2 cellular contexts compared by ENCODE assay signal in the genomic region with DNA sequence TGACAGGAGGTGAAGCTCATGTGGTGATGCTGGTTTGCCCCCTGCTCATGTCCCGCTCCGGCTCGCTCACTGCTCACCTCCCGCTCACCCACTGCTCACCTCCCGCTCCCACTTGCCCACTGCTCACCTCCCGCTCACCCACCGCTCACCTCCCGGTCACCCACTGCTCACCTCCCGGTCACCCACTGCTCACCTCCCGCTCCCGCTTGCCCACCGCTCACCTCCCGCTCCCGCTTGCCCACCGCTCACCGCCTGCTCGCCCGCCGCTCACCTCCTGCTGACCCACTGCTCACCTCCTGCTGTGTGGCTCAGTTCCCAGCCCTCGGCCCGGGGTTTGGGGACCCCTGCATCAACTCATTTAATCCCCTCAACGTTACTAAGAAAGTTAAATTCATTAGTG.
TF ChIP-seq lines count a peak whose summit lies in the region.

No MANE protein-coding gene starts in this region.

TF ChIP-seq in GM12878, 131 proteins besides CTCF, POLR2A, EP300 and RAD21:
- TF ChIP-seq, protein P1, sequence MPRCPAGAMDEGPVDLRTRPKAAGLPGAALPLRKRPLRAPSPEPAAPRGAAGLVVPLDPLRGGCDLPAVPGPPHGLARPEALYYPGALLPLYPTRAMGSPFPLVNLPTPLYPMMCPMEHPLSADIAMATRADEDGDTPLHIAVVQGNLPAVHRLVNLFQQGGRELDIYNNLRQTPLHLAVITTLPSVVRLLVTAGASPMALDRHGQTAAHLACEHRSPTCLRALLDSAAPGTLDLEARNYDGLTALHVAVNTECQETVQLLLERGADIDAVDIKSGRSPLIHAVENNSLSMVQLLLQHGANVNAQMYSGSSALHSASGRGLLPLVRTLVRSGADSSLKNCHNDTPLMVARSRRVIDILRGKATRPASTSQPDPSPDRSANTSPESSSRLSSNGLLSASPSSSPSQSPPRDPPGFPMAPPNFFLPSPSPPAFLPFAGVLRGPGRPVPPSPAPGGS (IDR thresholded peaks at IDR 0.05; ENCODE audit: borderline replicate concordance, insufficient read depth, low read depth, low read length, poor library complexity, severe bottlenecking): peak; percentile 86
- TF ChIP-seq JUNB (IDR thresholded peaks at IDR 0.05) (no peak), IRF4 (IDR thresholded peaks at IDR 0.05; ENCODE audit: low read depth, low read length) (no peak), TCF3 (IDR thresholded peaks at IDR 0.05; ENCODE audit: borderline replicate concordance, insufficient read depth, low read depth, low read length) (0 out of 2 replicates have a peak, but pooled peaks have one; percentile 23)
- TF ChIP-seq, protein P2, sequence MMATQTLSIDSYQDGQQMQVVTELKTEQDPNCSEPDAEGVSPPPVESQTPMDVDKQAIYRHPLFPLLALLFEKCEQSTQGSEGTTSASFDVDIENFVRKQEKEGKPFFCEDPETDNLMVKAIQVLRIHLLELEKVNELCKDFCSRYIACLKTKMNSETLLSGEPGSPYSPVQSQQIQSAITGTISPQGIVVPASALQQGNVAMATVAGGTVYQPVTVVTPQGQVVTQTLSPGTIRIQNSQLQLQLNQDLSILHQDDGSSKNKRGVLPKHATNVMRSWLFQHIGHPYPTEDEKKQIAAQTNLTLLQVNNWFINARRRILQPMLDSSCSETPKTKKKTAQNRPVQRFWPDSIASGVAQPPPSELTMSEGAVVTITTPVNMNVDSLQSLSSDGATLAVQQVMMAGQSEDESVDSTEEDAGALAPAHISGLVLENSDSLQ (IDR thresholded peaks at IDR 0.05): no peak
- TF ChIP-seq, protein P3, sequence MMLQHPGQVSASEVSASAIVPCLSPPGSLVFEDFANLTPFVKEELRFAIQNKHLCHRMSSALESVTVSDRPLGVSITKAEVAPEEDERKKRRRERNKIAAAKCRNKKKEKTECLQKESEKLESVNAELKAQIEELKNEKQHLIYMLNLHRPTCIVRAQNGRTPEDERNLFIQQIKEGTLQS (IDR thresholded peaks at IDR 0.05; ENCODE audit: borderline replicate concordance, extremely low read depth, low read depth, low read length): no peak

TF ChIP-seq in HepG2, 621 proteins besides CTCF, POLR2A, EP300 and RAD21:
- TF ChIP-seq ZKSCAN5 (CRISPR knock-in tag; IDR thresholded peaks at IDR 0.05): 0 out of 2 replicates have a peak, but pooled peaks have one; percentile 56
- no peak for TF ChIP-seq ZNF567 (CRISPR knock-in tag; IDR thresholded peaks at IDR 0.05; ENCODE audit: borderline replicate concordance)
